15 cellular contexts compared by ENCODE assay signal in genomic region chr17:9116311-9116820, GRCh38.
A peak's percentile ranks its signal among the peaks of the same experiment; 100 is the strongest.
DNase-seq lines count a peak whose midpoint lies in the region; ATAC-seq and TF ChIP-seq lines count a peak whose summit lies in the region.
"Had no signal": no experiment of that assay in that cellular context is flagged by ENCODE, and none has a peak within 500 bp of the region (broad histone marks: within the 10 kb centered on the region; RNA-seq: fewer than 3 reads in every experiment).

No MANE protein-coding gene starts in this region.

- H3K4me3 ChIP-seq in ectodermal cell (ENCODE audit: insufficient read depth, low read depth, low read length) (no peak overlapping the region), neuron (ENCODE audit: low read length) (no peak overlapping the region), brain microvascular endothelial cell (ENCODE audit: low read depth, low read length) (no peak overlapping the region)

- no peaks in the 10 kb centered on the region for H3K9me3 ChIP-seq in ectodermal cell (ENCODE audit: control insufficient read depth, low read length)
- H3K9me3 ChIP-seq in neuron (ENCODE audit: low read length), result no peaks in the 10 kb centered on the region
- H3K9me3 ChIP-seq: neutrophil had no signal

- H3K27me3 ChIP-seq in ectodermal cell (ENCODE audit: control insufficient read depth, insufficient read depth, low read length, poor library complexity, severe bottlenecking), result peaks cover 19% of the 10 kb centered on the region
- H3K27me3 ChIP-seq in neuron (ENCODE audit: insufficient read depth, low read length), result no peaks in the 10 kb centered on the region
- no peaks in the 10 kb centered on the region for H3K27me3 ChIP-seq in brain microvascular endothelial cell (replicated peaks)

- TF ChIP-seq CTCF in natural killer cell (IDR thresholded peaks at IDR 0.05), result no peak
- TF ChIP-seq CTCF in brain microvascular endothelial cell (IDR thresholded peaks at IDR 0.05; ENCODE audit: low read depth, low read length, missing control alignments), result no peak

- H3K27ac ChIP-seq in ectodermal cell (ENCODE audit: insufficient read depth, low read depth, low read length, poor library complexity, severe bottlenecking), result peak overlapping the region; percentile 16
- H3K27ac ChIP-seq in brain microvascular endothelial cell, result no peak overlapping the region
- H3K27ac ChIP-seq: neutrophil had no signal

- intact Hi-C loops in natural killer cell (cut with micrococcal nuclease), result no loop called here

- H3K27me3 Mint-ChIP-seq in natural killer cell (ENCODE audit: low read depth in 2 of 2), result peaks cover 7 to 17% of the 10 kb centered on the region in 2 donors
- peaks cover 9 to 12% of the 10 kb centered on the region in 2 donors for H3K27me3 Mint-ChIP-seq in natural killer cell treated with Interleukin-12 subunit alpha and Interleukin-12 subunit beta and Interleukin-15 and Interleukin-18, amount 100 ng/mL, for 72 hours

- no peak overlapping the region for H3K27ac Mint-ChIP-seq in natural killer cell
- no peak overlapping the region for H3K27ac Mint-ChIP-seq in natural killer cell treated with Interleukin-12 subunit alpha and Interleukin-12 subunit beta and Interleukin-15 and Interleukin-18, amount 100 ng/mL, for 72 hours

- H3K9me3 Mint-ChIP-seq in natural killer cell, result no peaks in the 10 kb centered on the region
- H3K9me3 Mint-ChIP-seq in natural killer cell treated with Interleukin-12 subunit alpha and Interleukin-12 subunit beta and Interleukin-15 and Interleukin-18, amount 100 ng/mL, for 72 hours, result no peaks in the 10 kb centered on the region

- H2AFZ ChIP-seq in neuron (ENCODE audit: low read depth, low read length), result peak overlapping the region; percentile 32

- H3K36me3 ChIP-seq in ectodermal cell (ENCODE audit: control insufficient read depth, insufficient read depth, low read length) (no peaks in the 10 kb centered on the region), neuron (ENCODE audit: insufficient read depth, low read length) (no peaks in the 10 kb centered on the region), brain microvascular endothelial cell (replicated peaks) (no peaks in the 10 kb centered on the region)
- H3K36me3 ChIP-seq: neutrophil had no signal

- WGBS in ectodermal cell, 2 experiments, result 45 to 52% methylated on average over 11 of the region's 11 CpGs

- H3K4me1 Mint-ChIP-seq in natural killer cell, result peaks cover 0 to 12% of the 10 kb centered on the region in 2 donors
- H3K4me1 Mint-ChIP-seq in natural killer cell treated with Interleukin-12 subunit alpha and Interleukin-12 subunit beta and Interleukin-15 and Interleukin-18, amount 100 ng/mL, for 72 hours (ENCODE audit: low read depth in 2 of 2), result peaks cover 3 to 7% of the 10 kb centered on the region in 2 donors

- DNase-seq in natural killer cell, result no peak
- DNase-seq in natural killer cell treated with Interleukin-12 subunit alpha and Interleukin-12 subunit beta and Interleukin-15 and Interleukin-18, amount 100 ng/mL, for 72 hours (ENCODE audit: low spot score), result no peak
- DNase-seq in NCI-H345 treated with DMSO at 0.1 percent for 48 hours (lab: John Stamatoyannopoulos, UW; ENCODE audit: unreplicated experiment), result no peak
- DNase-seq in brain microvascular endothelial cell, result no peak
- no peak for DNase-seq in mucosa of gallbladder (ENCODE audit: low spot score)
- no peak for DNase-seq in DMS114 treated with DMSO at 0.1 percent for 48 hours (lab: John Stamatoyannopoulos, UW; ENCODE audit: unreplicated experiment)
- DNase-seq: DMS53; effector CD8-positive, alpha-beta T cell; KG1; NCI-H187; NCI-H774; stimulated activated CD4-positive, alpha-beta T cell treated with anti-CD3 and anti-CD28 coated beads, Interleukin-12 subunit alpha, Interleukin-12 subunit beta, amount 100 ng/mL, for 4 hours had no signal

- in situ Hi-C loops in brain microvascular endothelial cell (cut with HindIII; ENCODE audit: low pct_ligation_motif_present, low sequenced_read_pairs), result no loop called here

- peak overlapping the region; percentile 40 for H3K4me3 Mint-ChIP-seq in natural killer cell
- H3K4me3 Mint-ChIP-seq in natural killer cell treated with Interleukin-12 subunit alpha and Interleukin-12 subunit beta and Interleukin-15 and Interleukin-18, amount 100 ng/mL, for 72 hours, result no peak overlapping the region

- H3K36me3 Mint-ChIP-seq in natural killer cell, result no peaks in the 10 kb centered on the region
- no peaks in the 10 kb centered on the region for H3K36me3 Mint-ChIP-seq in natural killer cell treated with Interleukin-12 subunit alpha and Interleukin-12 subunit beta and Interleukin-15 and Interleukin-18, amount 100 ng/mL, for 72 hours

- no peak for ATAC-seq in natural killer cell
- ATAC-seq in natural killer cell treated with Interleukin-12 subunit alpha and Interleukin-12 subunit beta and Interleukin-15 and Interleukin-18, amount 100 ng/mL, for 72 hours, result no peak

- H3K4me1 ChIP-seq in ectodermal cell (ENCODE audit: control insufficient read depth, insufficient read depth, low read length) (peaks cover 14% of the 10 kb centered on the region), neuron (ENCODE audit: insufficient read depth, low read length) (peaks cover 32% of the 10 kb centered on the region)
